ENCODE assay signal across 16 cellular contexts in genomic region chr1:227757781-227758180, GRCh38. TPM values are rescaled to one million over a fixed set of nuclear protein-coding genes. Genes with fewer than 3 reads are reported as not detected.
"Had no signal": no experiment of that assay in that cellular context is flagged by ENCODE, and none has a peak within 500 bp of the region (broad histone marks: within the 10 kb centered on the region; RNA-seq: fewer than 3 reads in every experiment).

No MANE protein-coding gene starts in this region.

- H3K4me1 ChIP-seq: parathyroid adenoma had no signal

- DNase-seq: activated CD4-positive, alpha-beta T cell treated with anti-CD3 and anti-CD28 coated beads for 4 hours; activated CD8-positive, alpha-beta memory T cell treated with anti-CD3 and anti-CD28 coated beads for 24 hours; erythroblast; naive B cell; retina; spleen; stimulated activated CD4-positive, alpha-beta T cell treated with anti-CD3 and anti-CD28 coated beads, Interleukin-2, amount 100 ng/mL, for 24 hours; stimulated activated naive CD4-positive, alpha-beta T cell; testis had no signal

- H3K27me3 ChIP-seq: spleen, testis had no signal

- H3K4me3 ChIP-seq: SK-N-MC, spleen, testis had no signal

- H3K27me3 Mint-ChIP-seq: dendritic cell treated with granulocyte-macrophage colony-stimulating factor and Interleukin-4, amounts not matched to agents 40 ng/mL and 50 ng/mL, for 4 days; naive B cell had no signal

- H3K4me3 Mint-ChIP-seq: activated naive CD4-positive, alpha-beta T cell treated with anti-CD3 and anti-CD28 coated beads for 36 hours; dendritic cell treated with granulocyte-macrophage colony-stimulating factor and Interleukin-4, amounts not matched to agents 40 ng/mL and 50 ng/mL, for 4 days; naive B cell had no signal

- H3K9me3 Mint-ChIP-seq: dendritic cell treated with granulocyte-macrophage colony-stimulating factor and Interleukin-4, amounts not matched to agents 40 ng/mL and 50 ng/mL, for 4 days; naive B cell had no signal

- H3K9me3 ChIP-seq: spleen, testis had no signal

- ATAC-seq: left lobe of liver had no signal

- H3K27ac ChIP-seq: parathyroid adenoma, SK-N-MC, spleen, testis had no signal

- H3K27ac Mint-ChIP-seq: dendritic cell treated with granulocyte-macrophage colony-stimulating factor and Interleukin-4, amounts not matched to agents 40 ng/mL and 50 ng/mL, for 4 days; naive B cell had no signal

- H3K9ac ChIP-seq: parathyroid adenoma had no signal

RNA-seq across cellular contexts. Expression of gene PRSS38, which starts 57.7 kb away (rescaled TPM):
- total RNA-seq: activated naive CD4-positive, alpha-beta T cell treated with anti-CD3 and anti-CD28 coated beads for 36 hours; left lobe of liver; spleen; T-helper 1 cell treated with Interleukin-12 subunit alpha and Interleukin-12 subunit beta and Interleukin-4 antibody, amounts not matched to agents 30 ng/mL and 1 ng/mL, for 36 hours; ureter had no signal
- polyA plus RNA-seq: spleen had no signal
